In genomic region chr10:43043773-43044394, GRCh38 we compare ENCODE assay signal across 22 cellular contexts. TPM values are rescaled to one million over a fixed set of nuclear protein-coding genes. Genes with fewer than 3 reads are reported as not detected.
DNase-seq lines count a peak whose midpoint lies in the region; ATAC-seq, FAIRE-seq and TF ChIP-seq lines count a peak whose summit lies in the region.
"Had no signal": no experiment of that assay in that cellular context is flagged by ENCODE, and none has a peak within 500 bp of the region (broad histone marks: within the 10 kb centered on the region; RNA-seq: fewer than 3 reads in every experiment).

No MANE protein-coding gene starts in this region.

- H3K4me1 ChIP-seq in IMR-90 (ENCODE audit: control insufficient read depth, insufficient read depth, low read length), result peaks cover 2% of the 10 kb centered on the region; the same call in 1 of the 2 replicates
- H3K4me1 ChIP-seq in H1 (replicated peaks in 1 of 4; ENCODE audit: control insufficient read depth in 3 of 4, insufficient read depth in 4 of 4, low read length in 3 of 4), result peaks cover 0 to 23% (median 11%) of the 10 kb centered on the region in 4 experiments; a peak in 6 of 7 replicates
- peaks cover 7% of the 10 kb centered on the region for H3K4me1 ChIP-seq in prostate gland (replicated peaks)
- H3K4me1 ChIP-seq: parathyroid adenoma had no signal

- POLR2A ChIA-PET in IMR-90 (lab: Charles Lee; ENCODE audit: unreplicated experiment), result no interaction called here
- POLR2A ChIA-PET in H1 (lab: Charles Lee; ENCODE audit: partially characterized antibody), result interaction anchor here (1.1 to 1.2 kb wide), 2 partner anchors 10 to 18 kb away, joined by 3 read pairs; no protein-coding TSS in a partner anchor

- BruUV-seq in IMR-90 (replicated peaks; lab: Mats Ljungman, UMichigan), result no TSS peak

- H2AFZ ChIP-seq in IMR-90 (replicated peaks; ENCODE audit: low read length, poor library complexity) (no peak overlapping the region), H1 (ENCODE audit: low read length) (no peak overlapping the region)
- H2AFZ ChIP-seq: parathyroid adenoma had no signal

- H4K5ac ChIP-seq in IMR-90 (ENCODE audit: low read depth, low read length) (no peak overlapping the region), H1 (ENCODE audit: insufficient read length, low read depth, low read length) (no peak overlapping the region)

- DNase-seq in NCI-H1417 (lab: John Stamatoyannopoulos, UW) (peak in 2 of 3 experiments; percentile 31 to 58), NCI-H1417 treated with DMSO at 0.1 percent for 48 hours (lab: John Stamatoyannopoulos, UW) (no peak), IMR-90 (no peak), H1 (ENCODE audit: low read depth in 1 of 2, low spot score in 2 of 2) (peak in 1 of 2 experiments; percentile 51), osteocyte (ENCODE audit: extremely low spot score, unreplicated experiment) (no peak), KBM-7 (no peak), prostate gland (ENCODE audit: low spot score) (no peak)
- DNase-seq: activated naive CD4-positive, alpha-beta T cell treated with anti-CD3 and anti-CD28 coated beads, Interleukin-2, amount 50 U/mL, for 16 hours; dermis blood vessel endothelial cell; glutamatergic neuron; NCI-H2029; NCI-H748 treated with DMSO at 0.1 percent for 48 hours had no signal

- H4K8ac ChIP-seq in IMR-90 (ENCODE audit: low read depth in 2 of 2, low read length in 2 of 2), result no peak overlapping the region
- no peak overlapping the region for H4K8ac ChIP-seq in H1 (ENCODE audit: extremely low read depth, insufficient read depth, low read length)

- H3K36me3 ChIP-seq in IMR-90 (ENCODE audit: control insufficient read depth, insufficient read depth, low read length) (no peaks in the 10 kb centered on the region), H1 (ENCODE audit: control insufficient read depth in 2 of 4, insufficient read depth in 4 of 4, low read length in 3 of 4) (no peaks in the 10 kb centered on the region), prostate gland (no peaks in the 10 kb centered on the region)
- H3K36me3 ChIP-seq: transverse colon had no signal

- H2BK15ac ChIP-seq in IMR-90 (ENCODE audit: low read depth, low read length) (no peak overlapping the region), H1 (ENCODE audit: low read length) (no peak overlapping the region)

- peak overlapping the region; percentile 53 for H3K27ac Mint-ChIP-seq in osteocyte (ENCODE audit: unreplicated experiment)
- H3K27ac Mint-ChIP-seq: stimulated activated effector memory CD8-positive, alpha-beta T cell treated with anti-CD3 and anti-CD28 coated beads, Interleukin-12 subunit alpha, Interleukin-12 subunit beta, amount 100 ng/mL, for 72 hours; T-helper 1 cell treated with Interleukin-12 subunit alpha and Interleukin-12 subunit beta and Interleukin-4 antibody, amounts not matched to agents 30 μg/mL and 1 μg/mL, for 36 hours had no signal

- H3K56ac ChIP-seq in IMR-90 (ENCODE audit: extremely low read depth, insufficient read depth, low read length) (no peak overlapping the region), H1 (replicated peaks; ENCODE audit: insufficient read length, low read depth, low read length) (no peak overlapping the region)

- H2AK5ac ChIP-seq in IMR-90 (ENCODE audit: low read depth, low read length), result no peak overlapping the region
- no peak overlapping the region for H2AK5ac ChIP-seq in H1 (ENCODE audit: low read depth, low read length)

- no peaks in the 10 kb centered on the region for H3K27me3 Mint-ChIP-seq in osteocyte (ENCODE audit: unreplicated experiment)

- H3K23me2 ChIP-seq in H1 (ENCODE audit: low read depth, low read length), result peaks cover 1% of the 10 kb centered on the region; the same call in 1 of the 2 replicates

- H3K27ac ChIP-seq in IMR-90 (ENCODE audit: insufficient read depth, low read length), result no peak overlapping the region
- no peak overlapping the region for H3K27ac ChIP-seq in H1 (ENCODE audit: low read depth, low read length)
- no peak overlapping the region for H3K27ac ChIP-seq in prostate gland
- H3K27ac ChIP-seq: 22Rv1, parathyroid adenoma, transverse colon had no signal

- H3K36me3 Mint-ChIP-seq in osteocyte (ENCODE audit: unreplicated experiment), result no peaks in the 10 kb centered on the region
- H3K36me3 Mint-ChIP-seq: brain; stimulated activated effector memory CD8-positive, alpha-beta T cell treated with anti-CD3 and anti-CD28 coated beads, Interleukin-12 subunit alpha, Interleukin-12 subunit beta, amount 100 ng/mL, for 72 hours had no signal

- no peaks in the 10 kb centered on the region for H3K9me3 Mint-ChIP-seq in osteocyte (ENCODE audit: unreplicated experiment)
- H3K9me3 Mint-ChIP-seq: brain; stimulated activated effector memory CD8-positive, alpha-beta T cell treated with anti-CD3 and anti-CD28 coated beads, Interleukin-12 subunit alpha, Interleukin-12 subunit beta, amount 100 ng/mL, for 72 hours; T-helper 1 cell treated with Interleukin-12 subunit alpha and Interleukin-12 subunit beta and Interleukin-4 antibody, amounts not matched to agents 30 μg/mL and 1 μg/mL, for 36 hours had no signal

- intact Hi-C loops in IMR-90 (cut with micrococcal nuclease) (no loop called here), prostate gland (cut with DNase I) (no loop called here)

- H3K14ac ChIP-seq in IMR-90 (replicated peaks; ENCODE audit: low read depth, low read length) (no peak overlapping the region), H1 (ENCODE audit: insufficient read length) (no peak overlapping the region)

- FAIRE-seq in H1 (lab: Jason Lieb, UNC), result no peak
- FAIRE-seq: islet of Langerhans had no signal

- dilution Hi-C loops in IMR-90 (cut with HindIII; ENCODE audit: low sequenced_read_pairs, unreplicated experiment), result no loop called here

- H3K23ac ChIP-seq in IMR-90 (ENCODE audit: low read depth, low read length) (no peak overlapping the region), H1 (ENCODE audit: insufficient read length) (no peak overlapping the region)

- H3K4me1 Mint-ChIP-seq in osteocyte (ENCODE audit: unreplicated experiment), result peaks cover 24% of the 10 kb centered on the region
- H3K4me1 Mint-ChIP-seq: stimulated activated effector memory CD8-positive, alpha-beta T cell treated with anti-CD3 and anti-CD28 coated beads, Interleukin-12 subunit alpha, Interleukin-12 subunit beta, amount 100 ng/mL, for 72 hours had no signal

- no peak overlapping the region for H3K4me2 ChIP-seq in IMR-90 (ENCODE audit: low read depth, low read length)
- no peak overlapping the region for H3K4me2 ChIP-seq in H1 (ENCODE audit: insufficient read depth in 1 of 2, low read depth in 2 of 2, low read length in 2 of 2)

- CTCF ChIA-PET in IMR-90 (lab: Yijun Ruan, JAX) (no interaction called here), H1 (lab: Charles Lee; ENCODE audit: partially characterized antibody) (interaction anchor here (0.8 to 2.2 kb wide), 13 partner anchors 8 to 178 kb away, joined by 3 to 9 read pairs (median 3); no protein-coding TSS in a partner anchor)

- H3K79me2 ChIP-seq in H1 (ENCODE audit: control insufficient read depth in 1 of 2, insufficient read depth in 2 of 2, low read length in 2 of 2), result no peaks in the 10 kb centered on the region
- H3K79me2 ChIP-seq: parathyroid adenoma had no signal

- H3K9me3 ChIP-seq in IMR-90 (ENCODE audit: control insufficient read depth, insufficient read depth, low read length) (no peaks in the 10 kb centered on the region), H1 (ENCODE audit: insufficient read depth in 2 of 2, low read depth in 1 of 2, low read length in 1 of 2) (no peaks in the 10 kb centered on the region), prostate gland (no peaks in the 10 kb centered on the region)
- H3K9me3 ChIP-seq: transverse colon had no signal

- H2BK12ac ChIP-seq in H1 (ENCODE audit: low read depth, low read length), result no peak overlapping the region

- no peak overlapping the region for H3K4me3 ChIP-seq in IMR-90 (ENCODE audit: insufficient read depth, low read depth, low read length)
- no peak overlapping the region for H3K4me3 ChIP-seq in H1 (ENCODE audit: extremely low read depth in 1 of 4, insufficient read depth in 2 of 4, low read depth in 3 of 4, low read length in 4 of 4)
- H3K4me3 ChIP-seq in prostate gland, result no peak overlapping the region
- H3K4me3 ChIP-seq: transverse colon had no signal

- TF ChIP-seq POLR2A in IMR-90 (IDR thresholded peaks at IDR 0.05; ENCODE audit: low read depth, low read length) (no peak), H1 (IDR thresholded peaks at IDR 0.05; ENCODE audit: control extremely low read depth in 1 of 2, low read depth in 2 of 2, low read length in 2 of 2) (no peak), prostate gland (IDR thresholded peaks at IDR 0.05) (no peak)

- no peaks in the 10 kb centered on the region for H4K20me1 ChIP-seq in IMR-90 (ENCODE audit: insufficient read depth, low read length)
- no peaks in the 10 kb centered on the region for H4K20me1 ChIP-seq in H1 (replicated peaks in 1 of 2; ENCODE audit: control insufficient read depth in 1 of 2, insufficient read depth in 2 of 2, low read length in 2 of 2)

- no peak overlapping the region for H3K18ac ChIP-seq in IMR-90 (ENCODE audit: low read depth, low read length)
- peak overlapping the region; percentile 78; the same call in 1 of the 2 replicates for H3K18ac ChIP-seq in H1 (ENCODE audit: extremely low read depth, low read length)

- H2BK120ac ChIP-seq in IMR-90 (ENCODE audit: low read depth, low read length) (no peak overlapping the region), H1 (replicated peaks; ENCODE audit: low read depth, low read length) (no peak overlapping the region)

- H3K79me1 ChIP-seq in IMR-90 (ENCODE audit: low read depth in 1 of 2, low read length in 2 of 2), result no peaks in the 10 kb centered on the region
- H3K79me1 ChIP-seq in H1 (ENCODE audit: low read depth, low read length), result no peaks in the 10 kb centered on the region

- H3K27me3 ChIP-seq in IMR-90 (ENCODE audit: control insufficient read depth, insufficient read depth, low read length) (no peaks in the 10 kb centered on the region; the same call in 1 of the 2 replicates), H1 (replicated peaks in 1 of 4; ENCODE audit: control insufficient read depth in 3 of 4, extremely low read depth in 1 of 4, insufficient read depth in 3 of 4, low read length in 3 of 4) (no peaks in the 10 kb centered on the region), prostate gland (replicated peaks; ENCODE audit: insufficient read depth) (no peaks in the 10 kb centered on the region)
- H3K27me3 ChIP-seq: transverse colon had no signal

- no peaks in the 10 kb centered on the region for H3K9me1 ChIP-seq in IMR-90 (ENCODE audit: insufficient read depth, low read length)

- no peak for TF ChIP-seq EP300 in H1 (IDR thresholded peaks at IDR 0.05; ENCODE audit: borderline replicate concordance in 1 of 2, low read depth in 2 of 2, low read length in 2 of 2)

- in situ Hi-C loops in IMR-90 (cut with MboI; ENCODE audit: low sequenced_read_pairs) (no loop called here), KBM-7 (cut with MboI; ENCODE audit: low pct_unique_long_range_greater_than_20kb, low sequenced_read_pairs) (no loop called here)

- H3K4ac ChIP-seq in IMR-90 (ENCODE audit: low read depth, low read length) (no peak overlapping the region), H1 (replicated peaks; ENCODE audit: insufficient read length, low read depth, low read length) (no peak overlapping the region)

- H2BK20ac ChIP-seq in IMR-90 (ENCODE audit: low read depth, low read length) (no peak overlapping the region), H1 (ENCODE audit: low read length) (peak overlapping the region; percentile 72; the same call in 1 of the 2 replicates)

- H3K9ac ChIP-seq in IMR-90 (ENCODE audit: low read depth, low read length) (no peak overlapping the region), H1 (replicated peaks in 1 of 4; ENCODE audit: extremely low read depth in 1 of 4, low read depth in 3 of 4, low read length in 3 of 4) (no peak overlapping the region)
- H3K9ac ChIP-seq: parathyroid adenoma had no signal

- TF ChIP-seq CTCF in IMR-90 (conservative IDR thresholded peaks at IDR 0.05; ENCODE audit: low read depth, low read length) (no peak), H1 (IDR thresholded peaks at IDR 0.05; ENCODE audit: control extremely low read depth in 1 of 3, insufficient read depth in 1 of 3, low read depth in 1 of 3, low read length in 3 of 3) (no peak), osteocyte (IDR thresholded peaks at IDR 0.05) (no peak), prostate gland (IDR thresholded peaks at IDR 0.05) (no peak)

- peak overlapping the region; percentile 63 for H2AK9ac ChIP-seq in IMR-90 (replicated peaks; ENCODE audit: low read depth, low read length, poor library complexity)

- WGBS in IMR-90 (ENCODE audit: extremely low coverage in 2 of 2, insufficient read length in 1 of 2), 2 experiments, result 80% methylated on average over 1 of the region's 9 CpGs; no CpG with 5 or more reads in 1 of the 2 experiments
- WGBS in H1 (ENCODE audit: extremely low coverage in 1 of 2, insufficient coverage in 1 of 2, insufficient read length in 1 of 2, insufficient replicate concordance in 2 of 2, low coverage in 1 of 2, low lambda C conversion rate in 2 of 2, missing lambda C conversion rate in 1 of 2), 2 experiments, result 69% methylated on average over 8 of the region's 9 CpGs; no CpG with 5 or more reads in 1 of the 2 experiments
- 95% methylated on average over 9 of the region's 9 CpGs for WGBS in prostate gland

- H2BK5ac ChIP-seq in IMR-90 (ENCODE audit: low read depth, low read length, poor library complexity, severe bottlenecking) (no peak overlapping the region), H1 (ENCODE audit: low read depth, low read length) (no peak overlapping the region)

- no peak overlapping the region for H4K91ac ChIP-seq in IMR-90 (ENCODE audit: insufficient read depth, low read depth, low read length)
- H4K91ac ChIP-seq in H1 (replicated peaks; ENCODE audit: insufficient read length, low read length), result no peak overlapping the region

- TF ChIP-seq RAD21 in IMR-90 (IDR thresholded peaks at IDR 0.05; ENCODE audit: low read length), result no peak
- TF ChIP-seq RAD21 in H1 (IDR thresholded peaks at IDR 0.05 in 1 of 2, conservative IDR thresholded peaks at IDR 0.05 in 1 of 2; ENCODE audit: low read depth in 2 of 2, low read length in 2 of 2), result no peak

- no peak for ATAC-seq in IMR-90 (ENCODE audit: low read depth)
- ATAC-seq in GM19455 (IDR thresholded peaks at IDR 0.05; ENCODE audit: unreplicated experiment), result no peak
- ATAC-seq: esophagus mucosa; stimulated activated effector memory CD8-positive, alpha-beta T cell treated with anti-CD3 and anti-CD28 coated beads, Interleukin-12 subunit alpha, Interleukin-12 subunit beta, amount 100 ng/mL, for 72 hours had no signal

- peak overlapping the region; percentile 14 for H3K4me3 Mint-ChIP-seq in osteocyte (ENCODE audit: unreplicated experiment)
- H3K4me3 Mint-ChIP-seq: brain; stimulated activated effector memory CD8-positive, alpha-beta T cell treated with anti-CD3 and anti-CD28 coated beads, Interleukin-12 subunit alpha, Interleukin-12 subunit beta, amount 100 ng/mL, for 72 hours; T-helper 1 cell treated with Interleukin-12 subunit alpha and Interleukin-12 subunit beta and Interleukin-4 antibody, amounts not matched to agents 30 μg/mL and 1 μg/mL, for 36 hours had no signal

RNA-seq across cellular contexts. Expression of gene RET, which starts 33.0 kb away (rescaled TPM):
- total RNA-seq in IMR-90 (2012; rRNA removed) (0.18 and 0.28 TPM in 2 replicates), osteocyte (0.43 and 1.1 TPM in 2 replicates), prostate gland (1 to 10 TPM; 3.6 to 8.7 TPM)
- polyA plus RNA-seq in IMR-90 (2012; rRNA removed) (0.10 and 0.26 TPM in 2 replicates), H1 (2011; rRNA removed) (6.7 and 10.4 TPM in 2 replicates)
- polyA plus RNA-seq in IMR-90 (2012; cell fraction: cytosol; rRNA removed), result 0.08 and 0.24 TPM in 2 replicates
- 0.14 and 0.25 TPM in 2 replicates for polyA plus RNA-seq in IMR-90 (2012; cell fraction: nucleus; rRNA removed; ENCODE audit: low replicate concordance)
- 8.4 TPM in 2 replicates for total RNA-seq in H1 (2021; fragmentation: NEBNext Ultra II Directional; extraction: Animal tissue kit (Norgen Biotek cat#: 25700))
- polyA plus RNA-seq in H1 (2011; cell fraction: cytosol; rRNA removed), result 6.4 TPM
- 16.4 TPM for polyA plus RNA-seq in H1 (2011; cell fraction: nucleus; rRNA removed)
- 5.8 to 8.4 TPM (median 8.3 TPM) in 4 replicates for polyA plus RNA-seq in H1 (2012, experiment 1 of 2)
- polyA plus RNA-seq in H1 (2012, experiment 2 of 2), result 5.1 TPM
- polyA plus RNA-seq in H1 (2013, experiment 1 of 2), result 8.0 TPM
- polyA plus RNA-seq in H1 (2013, experiment 2 of 2), result 7.6 TPM
- polyA minus RNA-seq in H1 (2011; rRNA and poly(A)+ RNA removed), result 3.6 and 5.9 TPM in 2 replicates
- 7.3 TPM for polyA minus RNA-seq in H1 (2011; cell fraction: cytosol; rRNA and poly(A)+ RNA removed)
- 9.4 TPM for polyA minus RNA-seq in H1 (2011; cell fraction: nucleus; rRNA and poly(A)+ RNA removed)
- total RNA-seq: MCF 10A had no signal

Comparison
In these comparisons a context has a peak if more than half of its experiments do, and no peak if none do; other contexts are left out.
1. DNase-seq: peak in NCI-H1417 (2 of 3); none in NCI-H1417 treated with DMSO at 0.1 percent for 48 hours (single experiment), IMR-90 (single experiment), osteocyte (single experiment), KBM-7 (single experiment) and prostate gland (single experiment).